Comparison of ENCODE assay signal across 20 cellular contexts in genomic region chr11:119794141-119794665, GRCh38.
DNase-seq lines count a peak whose midpoint lies in the region; ATAC-seq, FAIRE-seq and TF ChIP-seq lines count a peak whose summit lies in the region.
"Had no signal": no experiment of that assay in that cellular context is flagged by ENCODE, and none has a peak within 500 bp of the region (broad histone marks: within the 10 kb centered on the region; RNA-seq: fewer than 3 reads in every experiment).

No MANE protein-coding gene starts in this region.

- H3K9ac ChIP-seq in astrocyte (ENCODE audit: low read length) (peak overlapping the region; percentile 48), kidney (ENCODE audit: low read length in 2 of 2) (no peak overlapping the region), neural progenitor cell (no peak overlapping the region)

- TF ChIP-seq POLR2A in spleen (IDR thresholded peaks at IDR 0.05) (no peak), prostate gland (IDR thresholded peaks at IDR 0.05) (no peak)

- no peak overlapping the region for H3K4me3 ChIP-seq in astrocyte (ENCODE audit: insufficient read depth, low read depth, low read length)
- H3K4me3 ChIP-seq in kidney (ENCODE audit: low read length in 2 of 2), result no peak overlapping the region
- H3K4me3 ChIP-seq in neural progenitor cell, result no peak overlapping the region
- no peak overlapping the region for H3K4me3 ChIP-seq in spleen
- no peak overlapping the region for H3K4me3 ChIP-seq in prostate gland
- H3K4me3 ChIP-seq: HAP-1 had no signal

- H3K27me3 ChIP-seq in astrocyte (ENCODE audit: insufficient read depth, low read length) (no peaks in the 10 kb centered on the region), neural progenitor cell (peaks cover 23% of the 10 kb centered on the region), spleen (replicated peaks in 1 of 7) (peaks cover 0 to 65% (median 0%) of the 10 kb centered on the region in 7 donors), prostate gland (replicated peaks; ENCODE audit: insufficient read depth) (no peaks in the 10 kb centered on the region)

- H3K27ac ChIP-seq in astrocyte (ENCODE audit: low read depth, low read length) (peak overlapping the region; percentile 80), kidney (ENCODE audit: low read depth in 2 of 2, low read length in 2 of 2) (no peak overlapping the region), neural progenitor cell (no peak overlapping the region), spleen (no peak overlapping the region), prostate gland (no peak overlapping the region)

- H3K36me3 ChIP-seq in astrocyte (ENCODE audit: insufficient read depth, low read length), result no peaks in the 10 kb centered on the region
- H3K36me3 ChIP-seq in kidney (ENCODE audit: control insufficient read depth in 1 of 2, insufficient read depth in 2 of 2, low read length in 2 of 2), result no peaks in the 10 kb centered on the region
- H3K36me3 ChIP-seq in neural progenitor cell, result no peaks in the 10 kb centered on the region
- H3K36me3 ChIP-seq in spleen, result no peaks in the 10 kb centered on the region
- no peaks in the 10 kb centered on the region for H3K36me3 ChIP-seq in prostate gland
- H3K36me3 ChIP-seq: HAP-1 had no signal

- WGBS in spleen, 5 donors, result 71 to 85% (median 80%) methylated on average over 17 of the region's 17 CpGs
- WGBS in prostate gland, result 65% methylated on average over 17 of the region's 17 CpGs

- intact Hi-C loops in kidney (cut with DNase I) (no loop called here), spleen (cut with DNase I; ENCODE audit: low total_unique reads) (no loop called here), prostate gland (cut with DNase I) (no loop called here)

- H3K36me3 Mint-ChIP-seq in astrocyte (ENCODE audit: low read depth, unreplicated experiment), result no peaks in the 10 kb centered on the region
- H3K36me3 Mint-ChIP-seq in neural progenitor cell, result no peaks in the 10 kb centered on the region
- H3K36me3 Mint-ChIP-seq: CD4-positive, alpha-beta memory T cell had no signal

- peaks cover 3% of the 10 kb centered on the region for H4K20me1 ChIP-seq in astrocyte (ENCODE audit: insufficient read depth, low read length)
- H4K20me1 ChIP-seq in neural progenitor cell (ENCODE audit: low read depth), result no peaks in the 10 kb centered on the region

- H3K4me1 ChIP-seq in astrocyte (ENCODE audit: insufficient read depth, low read length) (peaks cover 53% of the 10 kb centered on the region), kidney (ENCODE audit: control insufficient read depth in 1 of 2, insufficient read depth in 1 of 2, low read depth in 1 of 2, low read length in 2 of 2) (no peaks in the 10 kb centered on the region), neural progenitor cell (peaks cover 83% of the 10 kb centered on the region), spleen (no peaks in the 10 kb centered on the region), prostate gland (replicated peaks) (no peaks in the 10 kb centered on the region)

- DNase-seq in astrocyte (ENCODE audit: low read depth), result no peak
- peak; percentile 58 for DNase-seq in kidney
- DNase-seq in neural progenitor cell (ENCODE audit: low spot score), result no peak
- peak; percentile 67 for DNase-seq in spleen
- no peak for DNase-seq in prostate gland (ENCODE audit: low spot score)
- no peak for DNase-seq in GM19239 (ENCODE audit: insufficient read length, low spot score)
- no peak for DNase-seq in amygdala (lab: John Stamatoyannopoulos, UW)
- DNase-seq: Calu3; CD4-positive, alpha-beta memory T cell; COR-L47; DMS53; DMS79 treated with DMSO at 0.1 percent for 48 hours; GF-D8; GOT3; HFFc6 had no signal

- TF ChIP-seq CTCF in astrocyte (IDR thresholded peaks at IDR 0.05; ENCODE audit: insufficient read depth, low read depth, low read length) (no peak), kidney (IDR thresholded peaks at IDR 0.05; ENCODE audit: borderline replicate concordance, extremely low read depth, insufficient read depth) (no peak), neural progenitor cell (IDR thresholded peaks at IDR 0.05) (no peak), spleen (IDR thresholded peaks at IDR 0.05 in 8 of 11, conservative IDR thresholded peaks at IDR 0.05 in 3 of 11) (no peak), prostate gland (IDR thresholded peaks at IDR 0.05) (no peak)

- H2AFZ ChIP-seq in astrocyte (ENCODE audit: low read depth, low read length), result no peak overlapping the region
- no peak overlapping the region for H2AFZ ChIP-seq in neural progenitor cell (replicated peaks)

- H3K27ac Mint-ChIP-seq in astrocyte (ENCODE audit: unreplicated experiment) (peak overlapping the region; percentile 83), neural progenitor cell (peak overlapping the region; percentile 60)
- H3K27ac Mint-ChIP-seq: CD4-positive, alpha-beta memory T cell; HFFc6 had no signal

- no peaks in the 10 kb centered on the region for H3K79me2 ChIP-seq in astrocyte (ENCODE audit: insufficient read depth, low read length)
- no peaks in the 10 kb centered on the region for H3K79me2 ChIP-seq in neural progenitor cell (ENCODE audit: low read depth)

- FAIRE-seq in astrocyte (lab: Jason Lieb, UNC) (no peak), kidney (lab: Jason Lieb, UNC) (no peak), GM19239 (lab: Jason Lieb, UNC) (no peak)
- FAIRE-seq: GM12891, GM18507, H54 had no signal

- H3K4me1 Mint-ChIP-seq in astrocyte (ENCODE audit: low read depth, unreplicated experiment) (peaks cover 49% of the 10 kb centered on the region), neural progenitor cell (peaks cover 85% of the 10 kb centered on the region)
- H3K4me1 Mint-ChIP-seq: CD4-positive, alpha-beta memory T cell had no signal

- peaks cover 70% of the 10 kb centered on the region for H3F3A ChIP-seq in neural progenitor cell (ENCODE audit: low read depth)

- H3K9me3 ChIP-seq in astrocyte (ENCODE audit: insufficient read depth, low read depth, low read length), result no peaks in the 10 kb centered on the region
- no peaks in the 10 kb centered on the region for H3K9me3 ChIP-seq in kidney (ENCODE audit: control insufficient read depth in 1 of 2, low read length in 2 of 2)
- H3K9me3 ChIP-seq in neural progenitor cell (ENCODE audit: low read depth), result no peaks in the 10 kb centered on the region
- H3K9me3 ChIP-seq in spleen, result no peaks in the 10 kb centered on the region
- no peaks in the 10 kb centered on the region for H3K9me3 ChIP-seq in prostate gland
- H3K9me3 ChIP-seq: HAP-1 had no signal

- no peak overlapping the region for H3K4me3 Mint-ChIP-seq in astrocyte (ENCODE audit: unreplicated experiment)
- no peak overlapping the region for H3K4me3 Mint-ChIP-seq in neural progenitor cell
- H3K4me3 Mint-ChIP-seq: CD4-positive, alpha-beta memory T cell; HFFc6 had no signal

- ATAC-seq in HG03354 (IDR thresholded peaks at IDR 0.05; ENCODE audit: poor library complexity, severe bottlenecking, unreplicated experiment), result no peak

- H3K4me2 ChIP-seq in astrocyte (ENCODE audit: low read length) (peak overlapping the region; percentile 36), neural progenitor cell (no peak overlapping the region)

- H3K27me3 Mint-ChIP-seq in astrocyte (ENCODE audit: low read depth, unreplicated experiment) (peaks cover 8% of the 10 kb centered on the region), neural progenitor cell (ENCODE audit: insufficient read depth, low read depth) (peaks cover 34% of the 10 kb centered on the region)

- H3K9me3 Mint-ChIP-seq in astrocyte (ENCODE audit: unreplicated experiment), result no peaks in the 10 kb centered on the region
- no peaks in the 10 kb centered on the region for H3K9me3 Mint-ChIP-seq in neural progenitor cell
- H3K9me3 Mint-ChIP-seq: CD4-positive, alpha-beta memory T cell; HFFc6 had no signal

Comparison
In these comparisons a context has a peak if more than half of its experiments do, and no peak if none do; other contexts are left out.
1. DNase-seq: peak in kidney (single experiment) and spleen (single experiment); none in astrocyte (single experiment), neural progenitor cell (single experiment), prostate gland (single experiment), GM19239 (single experiment) and amygdala (0 of 56).